Comparison of ENCODE assay signal across 12 cellular contexts in genomic region chr11:5639953-5640352, GRCh38. TPM values are rescaled to one million over a fixed set of nuclear protein-coding genes. Genes with fewer than 3 reads are reported as not detected.
"Had no signal": no experiment of that assay in that cellular context is flagged by ENCODE, and none has a peak within 500 bp of the region (broad histone marks: within the 10 kb centered on the region; RNA-seq: fewer than 3 reads in every experiment).

No MANE protein-coding gene starts in this region.

- H2AFZ ChIP-seq: GM23248, GM23338 had no signal

- H3K4me3 Mint-ChIP-seq: GM23338, H9, HFFc6 had no signal

- DNase-seq: GM23248, GOT3, H7, H9, HCEC 1CT, HFFc6 had no signal

- H3K9me3 Mint-ChIP-seq: GM23338, H9, HFFc6 had no signal

- H3K27ac Mint-ChIP-seq: GM23338, H9, HFFc6 had no signal

- H3K36me3 ChIP-seq: HAP-1 had no signal

- H3K4me2 ChIP-seq: GM23338 had no signal

- FAIRE-seq: H1, H54 had no signal

- H3K27ac ChIP-seq: GM23248 had no signal

- H3K4me1 ChIP-seq: HAP-1 had no signal

- H3K9me3 ChIP-seq: HAP-1 had no signal

- H3K4me1 Mint-ChIP-seq: GM23338, H9 had no signal

- H3K9ac ChIP-seq: GM23248 had no signal

- ATAC-seq: GM23338, HCT116 had no signal

- H3K4me3 ChIP-seq: GM23248, GM23338, HAP-1 had no signal

RNA-seq across cellular contexts. Expression of gene OR52B6, which starts 59.3 kb away (rescaled TPM):
- total RNA-seq: GM23248, GM23338, H1, H4, H7, H9, HFFc6 had no signal
- polyA plus RNA-seq: GM23248, GM23338, H1 had no signal
